21 cellular contexts compared by ENCODE assay signal in genomic region chr1:36354486-36354885, GRCh38. TPM values are rescaled to one million over a fixed set of nuclear protein-coding genes. Genes with fewer than 3 reads are reported as not detected.
DNase-seq lines count a peak whose midpoint lies in the region; ATAC-seq and TF ChIP-seq lines count a peak whose summit lies in the region.
"Had no signal": no experiment of that assay in that cellular context is flagged by ENCODE, and none has a peak within 500 bp of the region (broad histone marks: within the 10 kb centered on the region; RNA-seq: fewer than 3 reads in every experiment).

No MANE protein-coding gene starts in this region.

- peak overlapping the region; percentile 19 for H3K27ac Mint-ChIP-seq in MCF 10A (ENCODE audit: low read depth, unreplicated experiment)
- H3K27ac Mint-ChIP-seq in activated T-helper 17 cell treated with anti-CD3 and anti-CD28 coated beads, Interleukin-2, amount 50 U/mL, for 72 hours, result peak overlapping the region; percentile 54
- H3K27ac Mint-ChIP-seq in activated CD4-positive, alpha-beta memory T cell treated with anti-CD3 and anti-CD28 coated beads, Interleukin-2, amount 10 ng/mL, durations not matched to agents 7 days and 5 days, result no peak overlapping the region

- H3K9me3 ChIP-seq in breast epithelium, result no peaks in the 10 kb centered on the region
- no peaks in the 10 kb centered on the region for H3K9me3 ChIP-seq in neutrophil
- H3K9me3 ChIP-seq: MG63 had no signal

- H3K9me3 Mint-ChIP-seq in MCF 10A (ENCODE audit: unreplicated experiment), result no peaks in the 10 kb centered on the region
- H3K9me3 Mint-ChIP-seq in activated T-helper 17 cell treated with anti-CD3 and anti-CD28 coated beads, Interleukin-2, amount 50 U/mL, for 72 hours, result no peaks in the 10 kb centered on the region
- no peaks in the 10 kb centered on the region for H3K9me3 Mint-ChIP-seq in activated CD4-positive, alpha-beta memory T cell treated with anti-CD3 and anti-CD28 coated beads, Interleukin-2, amount 10 ng/mL, durations not matched to agents 7 days and 5 days

- H3K4me3 Mint-ChIP-seq in MCF 10A (ENCODE audit: unreplicated experiment), result no peak overlapping the region
- H3K4me3 Mint-ChIP-seq in activated T-helper 17 cell treated with anti-CD3 and anti-CD28 coated beads, Interleukin-2, amount 50 U/mL, for 72 hours, result no peak overlapping the region
- H3K4me3 Mint-ChIP-seq in activated CD4-positive, alpha-beta memory T cell treated with anti-CD3 and anti-CD28 coated beads, Interleukin-2, amount 10 ng/mL, durations not matched to agents 7 days and 5 days, result no peak overlapping the region

- DNase-seq in MCF 10A (ENCODE audit: unreplicated experiment) (no peak), breast epithelium (ENCODE audit: low spot score in 2 of 2) (no peak), activated T-cell treated with anti-CD3 and anti-CD28 coated beads for 4 hours (no peak)
- no peak for DNase-seq in activated CD4-positive, alpha-beta memory T cell treated with anti-CD3 and anti-CD28 coated beads, Interleukin-2, amount 10 ng/mL, durations not matched to agents 7 days and 5 days
- DNase-seq in activated effector memory CD4-positive, alpha-beta T cell treated with anti-CD3 and anti-CD28 coated beads, Interleukin-2, amount 50 U/mL, for 16 hours, result no peak
- DNase-seq: GDM1, Karpas-422, MG63, NCI-H1417, NCI-H1694 treated with DMSO at 0.1 percent for 48 hours, NCI-H2081 treated with DMSO at 0.1 percent for 48 hours, NCI-H2171 treated with DMSO at 0.1 percent for 48 hours, NCI-H526, OCI-M1, SHP77 had no signal

- ATAC-seq in activated T-helper 17 cell treated with anti-CD3 and anti-CD28 coated beads, Interleukin-2, amount 50 U/mL, for 72 hours (replicated peaks), result no peak
- no peak for ATAC-seq in GM21619 (IDR thresholded peaks at IDR 0.05; ENCODE audit: unreplicated experiment)
- ATAC-seq: HCT116 had no signal

- H3K27me3 Mint-ChIP-seq in MCF 10A (ENCODE audit: insufficient read depth, unreplicated experiment), result no peaks in the 10 kb centered on the region
- no peaks in the 10 kb centered on the region for H3K27me3 Mint-ChIP-seq in activated T-helper 17 cell treated with anti-CD3 and anti-CD28 coated beads, Interleukin-2, amount 50 U/mL, for 72 hours
- H3K27me3 Mint-ChIP-seq in activated CD4-positive, alpha-beta memory T cell treated with anti-CD3 and anti-CD28 coated beads, Interleukin-2, amount 10 ng/mL, durations not matched to agents 7 days and 5 days, result no peaks in the 10 kb centered on the region

- H3K4me3 ChIP-seq in breast epithelium, result no peak overlapping the region
- H3K4me3 ChIP-seq in neutrophil (ENCODE audit: low read depth in 1 of 2, low read length in 1 of 2), result no peak overlapping the region
- H3K4me3 ChIP-seq: MG63 had no signal

- peaks cover 29% of the 10 kb centered on the region for H3K4me1 Mint-ChIP-seq in MCF 10A (ENCODE audit: insufficient read depth, unreplicated experiment)
- H3K4me1 Mint-ChIP-seq in activated T-helper 17 cell treated with anti-CD3 and anti-CD28 coated beads, Interleukin-2, amount 50 U/mL, for 72 hours, result peaks cover 18% of the 10 kb centered on the region
- H3K4me1 Mint-ChIP-seq in activated CD4-positive, alpha-beta memory T cell treated with anti-CD3 and anti-CD28 coated beads, Interleukin-2, amount 10 ng/mL, durations not matched to agents 7 days and 5 days, result peaks cover 33% of the 10 kb centered on the region

- POLR2A ChIA-PET in MCF 10A (lab: Yijun Ruan, JAX), result interaction anchor here (0.6 kb wide), 1 partner anchor 44 kb away, joined by 3 read pairs; no protein-coding TSS in a partner anchor
- POLR2A ChIA-PET in activated CD4-positive, alpha-beta memory T cell treated with anti-CD3 and anti-CD28 coated beads, Interleukin-2, amount 10 ng/mL, durations not matched to agents 7 days and 5 days (lab: Charles Lee), result interaction anchor here (1.1 kb wide), 1 partner anchor 48 kb away, joined by 3 read pairs; the partner anchor contains the start of gene SH3D21

- peaks cover 6 to 23% of the 10 kb centered on the region in 2 donors for H3K4me1 ChIP-seq in breast epithelium
- H3K4me1 ChIP-seq in neutrophil (ENCODE audit: control insufficient read depth in 1 of 2, insufficient read depth in 1 of 2, low read depth in 1 of 2, low read length in 1 of 2), result peaks cover 43 to 49% of the 10 kb centered on the region in 2 experiments

- no peak for TF ChIP-seq CTCF in MCF 10A (IDR thresholded peaks at IDR 0.05; ENCODE audit: unreplicated experiment)
- no peak for TF ChIP-seq CTCF in breast epithelium (IDR thresholded peaks at IDR 0.05)
- TF ChIP-seq CTCF in neutrophil (IDR thresholded peaks at IDR 0.05), result no peak

- BruUV-seq in MCF 10A (replicated peaks; lab: Mats Ljungman, UMichigan), result no TSS peak

- no peak for TF ChIP-seq POLR2A in breast epithelium (IDR thresholded peaks at IDR 0.05)

- no peaks in the 10 kb centered on the region for H3K27me3 ChIP-seq in breast epithelium
- H3K27me3 ChIP-seq in neutrophil, result no peaks in the 10 kb centered on the region
- H3K27me3 ChIP-seq: MG63 had no signal

- intact Hi-C loops in MCF 10A (cut with micrococcal nuclease), result no loop called here
- intact Hi-C loops in breast epithelium (cut with DNase I; ENCODE audit: low total_unique reads), result loop anchor here (10.0 kb wide), 1 partner anchor 70 kb away; no protein-coding TSS in a partner anchor

- CTCF ChIA-PET in MCF 10A (lab: Yijun Ruan, JAX), result interaction anchor here (1.9 to 6.0 kb wide), 2 partner anchors 12 to 13 kb away, joined by 6 to 97 read pairs; no protein-coding TSS in a partner anchor
- CTCF ChIA-PET in activated CD4-positive, alpha-beta memory T cell treated with anti-CD3 and anti-CD28 coated beads, Interleukin-2, amount 10 ng/mL, durations not matched to agents 7 days and 5 days (lab: Charles Lee), result no interaction called here

- H3K36me3 ChIP-seq in breast epithelium, result no peaks in the 10 kb centered on the region
- H3K36me3 ChIP-seq in neutrophil, result peaks cover 96% of the 10 kb centered on the region

- peaks cover 40% of the 10 kb centered on the region for H3K36me3 Mint-ChIP-seq in MCF 10A (ENCODE audit: insufficient read depth, unreplicated experiment)
- H3K36me3 Mint-ChIP-seq in activated T-helper 17 cell treated with anti-CD3 and anti-CD28 coated beads, Interleukin-2, amount 50 U/mL, for 72 hours (ENCODE audit: low read depth), result peaks cover 71% of the 10 kb centered on the region
- peaks cover 59% of the 10 kb centered on the region for H3K36me3 Mint-ChIP-seq in activated CD4-positive, alpha-beta memory T cell treated with anti-CD3 and anti-CD28 coated beads, Interleukin-2, amount 10 ng/mL, durations not matched to agents 7 days and 5 days (ENCODE audit: low read depth)

- H3K27ac ChIP-seq in breast epithelium (no peak overlapping the region), neutrophil (peak overlapping the region; percentile 70)
- H3K27ac ChIP-seq: C4-2B had no signal

RNA-seq across cellular contexts. Expression of gene EVA1B, which starts 31.0 kb away (rescaled TPM):
- total RNA-seq in MCF 10A (2022) (4.8 and 5.7 TPM in 2 replicates), breast epithelium (100 to 1,000 TPM in 2 of 3 donors, 10 to 100 TPM in 1; 62.1 to 129 (median 118) TPM)
- total RNA-seq in activated T-helper 17 cell treated with anti-CD3 and anti-CD28 coated beads, Interleukin-2, amount 50 U/mL, for 72 hours, result 1 to 10 TPM; 2.5 to 5.6 TPM
- 10 to 100 TPM; 25.5 to 28.7 TPM for total RNA-seq in activated CD4-positive, alpha-beta memory T cell treated with anti-CD3 and anti-CD28 coated beads, Interleukin-2, amount 10 ng/mL, durations not matched to agents 7 days and 5 days

RNA-seq across cellular contexts. Expression of gene STK40, which starts 31.2 kb away (rescaled TPM):
- total RNA-seq in MCF 10A (2022) (44.0 and 47.4 TPM in 2 replicates), breast epithelium (10 to 100 TPM; 22.5 to 36.0 (median 26.2) TPM)
- total RNA-seq in activated T-helper 17 cell treated with anti-CD3 and anti-CD28 coated beads, Interleukin-2, amount 50 U/mL, for 72 hours, result 10 to 100 TPM; 44.1 to 56.8 TPM
- 10 to 100 TPM; 75.2 to 76.8 TPM for total RNA-seq in activated CD4-positive, alpha-beta memory T cell treated with anti-CD3 and anti-CD28 coated beads, Interleukin-2, amount 10 ng/mL, durations not matched to agents 7 days and 5 days

RNA-seq across cellular contexts. Expression of gene LSM10, which starts 43.2 kb away (rescaled TPM):
- total RNA-seq in MCF 10A (2022), result 42.3 and 49.8 TPM in 2 replicates
- total RNA-seq in breast epithelium, result 10 to 100 TPM; 31.8 to 49.5 (median 39.7) TPM
- 10 to 100 TPM; 24.6 to 59.6 TPM for total RNA-seq in activated T-helper 17 cell treated with anti-CD3 and anti-CD28 coated beads, Interleukin-2, amount 50 U/mL, for 72 hours
- 10 to 100 TPM; 41.4 TPM for total RNA-seq in activated CD4-positive, alpha-beta memory T cell treated with anti-CD3 and anti-CD28 coated beads, Interleukin-2, amount 10 ng/mL, durations not matched to agents 7 days and 5 days

RNA-seq across cellular contexts. Expression of gene SH3D21, which starts 48.3 kb away (rescaled TPM):
- total RNA-seq in MCF 10A (2022) (3.2 and 3.3 TPM in 2 replicates), breast epithelium (10 to 100 TPM in 2 of 3 donors, under 1 TPM in 1; 0.80 to 18.7 (median 18.0) TPM)
- 100 to 1,000 TPM in 1 of 2 donors, 10 to 100 TPM in 1; 24.4 to 245 TPM for total RNA-seq in activated T-helper 17 cell treated with anti-CD3 and anti-CD28 coated beads, Interleukin-2, amount 50 U/mL, for 72 hours
- 10 to 100 TPM; 18.9 to 19.3 TPM for total RNA-seq in activated CD4-positive, alpha-beta memory T cell treated with anti-CD3 and anti-CD28 coated beads, Interleukin-2, amount 10 ng/mL, durations not matched to agents 7 days and 5 days
- total RNA-seq: A172 had no signal
